In genomic region chr15:28936481-28936881, GRCh38 we compare ENCODE assay signal across 17 cellular contexts. TPM values are rescaled to one million over a fixed set of nuclear protein-coding genes. Genes with fewer than 3 reads are reported as not detected.
DNase-seq lines count a peak whose midpoint lies in the region; ATAC-seq, FAIRE-seq and TF ChIP-seq lines count a peak whose summit lies in the region.
"Had no signal": no experiment of that assay in that cellular context is flagged by ENCODE, and none has a peak within 500 bp of the region (broad histone marks: within the 10 kb centered on the region; RNA-seq: fewer than 3 reads in every experiment).

No MANE protein-coding gene starts in this region.

- H3K4me3 Mint-ChIP-seq in activated naive CD4-positive, alpha-beta T cell treated with anti-CD3 and anti-CD28 coated beads, Interleukin-2, amount 50 U/mL, for 24 hours, result no peak overlapping the region
- peak overlapping the region; percentile 77 for H3K4me3 Mint-ChIP-seq in T-helper 17 cell
- H3K4me3 Mint-ChIP-seq in type B pancreatic cell, result no peak overlapping the region
- H3K4me3 Mint-ChIP-seq: activated CD8-positive, alpha-beta memory T cell treated with anti-CD3 and anti-CD28 coated beads, Interleukin-2, amount 10 ng/mL, durations not matched to agents 7 days and 5 days had no signal

- no peaks in the 10 kb centered on the region for H3K9me3 Mint-ChIP-seq in activated naive CD4-positive, alpha-beta T cell treated with anti-CD3 and anti-CD28 coated beads, Interleukin-2, amount 50 U/mL, for 24 hours
- H3K9me3 Mint-ChIP-seq in type B pancreatic cell, result no peaks in the 10 kb centered on the region

- no peaks in the 10 kb centered on the region for H3K4me1 ChIP-seq in kidney (ENCODE audit: control insufficient read depth in 1 of 2, insufficient read depth in 1 of 2, low read depth in 1 of 2, low read length in 2 of 2)

- FAIRE-seq in kidney (lab: Jason Lieb, UNC), result no peak

- H3K36me3 ChIP-seq in kidney (ENCODE audit: control insufficient read depth in 1 of 2, insufficient read depth in 2 of 2, low read length in 2 of 2), result no peaks in the 10 kb centered on the region

- H3K27ac Mint-ChIP-seq in activated naive CD4-positive, alpha-beta T cell treated with anti-CD3 and anti-CD28 coated beads, Interleukin-2, amount 50 U/mL, for 24 hours, result peak overlapping the region; percentile 30
- H3K27ac Mint-ChIP-seq in T-helper 17 cell (no peak overlapping the region), type B pancreatic cell (peak overlapping the region; percentile 1)

- TF ChIP-seq CTCF in kidney (IDR thresholded peaks at IDR 0.05; ENCODE audit: borderline replicate concordance, extremely low read depth, insufficient read depth) (no peak), type B pancreatic cell (conservative IDR thresholded peaks at IDR 0.05) (no peak)

- H3K27me3 Mint-ChIP-seq in activated naive CD4-positive, alpha-beta T cell treated with anti-CD3 and anti-CD28 coated beads, Interleukin-2, amount 50 U/mL, for 24 hours, result no peaks in the 10 kb centered on the region
- H3K27me3 Mint-ChIP-seq in T-helper 17 cell (no peaks in the 10 kb centered on the region), type B pancreatic cell (no peaks in the 10 kb centered on the region)
- H3K27me3 Mint-ChIP-seq: activated CD8-positive, alpha-beta memory T cell treated with anti-CD3 and anti-CD28 coated beads, Interleukin-2, amount 10 ng/mL, durations not matched to agents 7 days and 5 days had no signal

- peaks cover 90% of the 10 kb centered on the region for H3K4me1 Mint-ChIP-seq in activated naive CD4-positive, alpha-beta T cell treated with anti-CD3 and anti-CD28 coated beads, Interleukin-2, amount 50 U/mL, for 24 hours
- H3K4me1 Mint-ChIP-seq in T-helper 17 cell (peaks cover 47% of the 10 kb centered on the region), type B pancreatic cell (ENCODE audit: unreplicated experiment) (peaks cover 13% of the 10 kb centered on the region)

- H3K9me3 ChIP-seq in T-helper 17 cell (ENCODE audit: control insufficient read depth, low read length, poor library complexity, severe bottlenecking) (no peaks in the 10 kb centered on the region), kidney (ENCODE audit: control insufficient read depth in 1 of 2, low read length in 2 of 2) (no peaks in the 10 kb centered on the region)

- intact Hi-C loops in kidney (cut with DNase I), result no loop called here

- H3K36me3 Mint-ChIP-seq in activated naive CD4-positive, alpha-beta T cell treated with anti-CD3 and anti-CD28 coated beads, Interleukin-2, amount 50 U/mL, for 24 hours, result peaks cover 14% of the 10 kb centered on the region
- H3K36me3 Mint-ChIP-seq in T-helper 17 cell (ENCODE audit: low read depth), result no peaks in the 10 kb centered on the region
- H3K36me3 Mint-ChIP-seq in type B pancreatic cell, result peaks cover 12% of the 10 kb centered on the region
- H3K36me3 Mint-ChIP-seq: activated CD8-positive, alpha-beta memory T cell treated with anti-CD3 and anti-CD28 coated beads, Interleukin-2, amount 10 ng/mL, durations not matched to agents 7 days and 5 days had no signal

- no peak overlapping the region for H3K9ac ChIP-seq in kidney (ENCODE audit: low read length in 2 of 2)

- DNase-seq in activated naive CD4-positive, alpha-beta T cell (lab: John Stamatoyannopoulos, UW), result no peak
- DNase-seq in T-helper 17 cell (no peak), kidney (peak; percentile 20), type B pancreatic cell (ENCODE audit: extremely low spot score, unreplicated experiment) (no peak), NCI-H2227 (lab: John Stamatoyannopoulos, UW; ENCODE audit: unreplicated experiment) (no peak), midbrain (lab: John Stamatoyannopoulos, UW) (no peak), NCI-H510A (lab: John Stamatoyannopoulos, UW) (no peak)
- DNase-seq: activated CD8-positive, alpha-beta memory T cell treated with anti-CD3 and anti-CD28 coated beads, Interleukin-2, amount 10 ng/mL, durations not matched to agents 7 days and 5 days; mesendoderm; MM.1S; NCI-H187; NCI-H526 treated with DMSO at 0.1 percent for 48 hours; stimulated activated CD4-positive, alpha-beta T cell treated with anti-CD3 and anti-CD28 coated beads, Interleukin-4, amount 100 ng/mL, for 4 hours; trophoblast cell had no signal

- no peak for ATAC-seq in T-helper 17 cell
- ATAC-seq: activated CD8-positive, alpha-beta memory T cell treated with anti-CD3 and anti-CD28 coated beads, Interleukin-2, amount 10 ng/mL, durations not matched to agents 7 days and 5 days had no signal

- H3K4me3 ChIP-seq in kidney (ENCODE audit: low read length in 2 of 2), result no peak overlapping the region

- H3K27ac ChIP-seq in kidney (ENCODE audit: low read depth in 2 of 2, low read length in 2 of 2), result no peak overlapping the region
- H3K27ac ChIP-seq: epithelial cell of prostate, VCaP had no signal

RNA-seq across cellular contexts. Expression of gene APBA2, which starts 50.7 kb away (rescaled TPM):
- total RNA-seq in T-helper 17 cell (10 to 100 TPM; 27.1 to 28.9 TPM), kidney (6.1 TPM), type B pancreatic cell (ENCODE audit: low replicate concordance) (8.5 and 33.3 TPM in 2 replicates)
- 1.0 TPM for polyA plus RNA-seq in kidney (ENCODE audit: insufficient read depth, low read depth, low replicate concordance)
